ENCODE assay signal across 28 cellular contexts in genomic region chrX:153564047-153564606, GRCh38. TPM values are rescaled to one million over a fixed set of nuclear protein-coding genes. Genes with fewer than 3 reads are reported as not detected.
DNase-seq lines count a peak whose midpoint lies in the region; ATAC-seq and TF ChIP-seq lines count a peak whose summit lies in the region.
"Had no signal": no experiment of that assay in that cellular context is flagged by ENCODE, and none has a peak within 500 bp of the region (broad histone marks: within the 10 kb centered on the region; RNA-seq: fewer than 3 reads in every experiment).

No MANE protein-coding gene starts in this region.

- intact Hi-C loops in natural killer cell (cut with micrococcal nuclease), result no loop called here

- H4K91ac ChIP-seq in trophoblast cell (ENCODE audit: low read depth, low read length), result no peak overlapping the region

- no peak overlapping the region for H2BK120ac ChIP-seq in trophoblast cell (ENCODE audit: insufficient read depth, low read length, poor library complexity)

- no peak overlapping the region for H3K14ac ChIP-seq in trophoblast cell (ENCODE audit: low read length)

- H3K9me3 ChIP-seq in trophoblast cell (ENCODE audit: insufficient read depth, low read depth, low read length), result peaks cover 5% of the 10 kb centered on the region
- H3K9me3 ChIP-seq: heart left ventricle, left lung, stomach, upper lobe of left lung had no signal

- peak; percentile 51 for DNase-seq in NCI-H345 (lab: John Stamatoyannopoulos, UW)
- DNase-seq in NCI-H345 treated with DMSO at 0.1 percent for 48 hours (lab: John Stamatoyannopoulos, UW; ENCODE audit: unreplicated experiment), result no peak
- peak; percentile 8 for DNase-seq in DMS153 treated with DMSO at 0.1 percent for 48 hours (lab: John Stamatoyannopoulos, UW; ENCODE audit: unreplicated experiment)
- peak; percentile 60 for DNase-seq in SK-N-DZ (ENCODE audit: low spot score)
- DNase-seq in trophoblast cell, result peak; percentile 59 to 83
- DNase-seq in erythroblast (lab: John Stamatoyannopoulos, UW), result no peak
- DNase-seq in natural killer cell, result no peak
- DNase-seq: activated CD4-positive, CD25-positive, alpha-beta regulatory T cell treated with anti-CD3 and anti-CD28 coated beads, Interleukin-2, amount 50 U/mL, for 72 hours; activated CD8-positive, alpha-beta T cell treated with anti-CD3 and anti-CD28 coated beads for 36 hours; activated gamma-delta T cell treated with Interleukin-2 at 50 U/mL for 16 hours; activated T-cell treated with anti-CD3 and anti-CD28 coated beads for 4 hours; amygdala; CD4-positive, CD25-positive, alpha-beta regulatory T cell; DMS79; immature natural killer cell; left lung; MM.1S; naive thymus-derived CD8-positive, alpha-beta T cell; NCI-H187; NCI-H510A treated with DMSO at 0.1 percent for 48 hours; stimulated activated CD4-positive, alpha-beta T cell treated with anti-CD3 and anti-CD28 coated beads, Interleukin-12 subunit alpha, Interleukin-12 subunit beta, amount 100 ng/mL, for 4 hours; stomach had no signal

- H3K4me1 Mint-ChIP-seq in natural killer cell, result no peaks in the 10 kb centered on the region
- H3K4me1 Mint-ChIP-seq: CD4-positive, CD25-positive, alpha-beta regulatory T cell; immature natural killer cell; mesothelial cell of epicardium had no signal

- H3K18ac ChIP-seq in trophoblast cell (ENCODE audit: low read length), result no peak overlapping the region

- H2BK5ac ChIP-seq in trophoblast cell (ENCODE audit: low read depth, low read length, poor library complexity), result no peak overlapping the region

- H2AFZ ChIP-seq in trophoblast cell (ENCODE audit: insufficient read depth, low read length, poor library complexity), result no peak overlapping the region

- H3K79me1 ChIP-seq in trophoblast cell (ENCODE audit: low read length), result no peaks in the 10 kb centered on the region

- no peak for ATAC-seq in HG02852 (IDR thresholded peaks at IDR 0.05; ENCODE audit: unreplicated experiment)
- ATAC-seq in natural killer cell, result no peak
- ATAC-seq: activated CD8-positive, alpha-beta T cell treated with anti-CD3 and anti-CD28 coated beads for 36 hours; left lung; naive thymus-derived CD8-positive, alpha-beta T cell had no signal

- no peak overlapping the region for H3K9ac ChIP-seq in trophoblast cell (ENCODE audit: low read length)

- H3K4me3 Mint-ChIP-seq in natural killer cell, result no peak overlapping the region
- H3K4me3 Mint-ChIP-seq: activated CD8-positive, alpha-beta T cell treated with anti-CD3 and anti-CD28 coated beads for 36 hours; CD4-positive, CD25-positive, alpha-beta regulatory T cell; dendritic cell treated with granulocyte-macrophage colony-stimulating factor and Interleukin-4, amounts not matched to agents 40 ng/mL and 50 ng/mL, for 4 days; immature natural killer cell; mesothelial cell of epicardium; naive thymus-derived CD8-positive, alpha-beta T cell had no signal

- H3K36me3 ChIP-seq in trophoblast cell (ENCODE audit: control insufficient read depth in 1 of 2, insufficient read depth in 2 of 2, low read length in 2 of 2), result no peaks in the 10 kb centered on the region
- H3K36me3 ChIP-seq: cardiac muscle cell, heart left ventricle, left lung, stomach, upper lobe of left lung had no signal

- no peaks in the 10 kb centered on the region for H3K9me3 Mint-ChIP-seq in natural killer cell
- H3K9me3 Mint-ChIP-seq: activated CD8-positive, alpha-beta T cell treated with anti-CD3 and anti-CD28 coated beads for 36 hours; CD4-positive, CD25-positive, alpha-beta regulatory T cell; dendritic cell treated with granulocyte-macrophage colony-stimulating factor and Interleukin-4, amounts not matched to agents 40 ng/mL and 50 ng/mL, for 4 days; immature natural killer cell; naive thymus-derived CD8-positive, alpha-beta T cell had no signal

- no peaks in the 10 kb centered on the region for H3K79me2 ChIP-seq in trophoblast cell (ENCODE audit: control insufficient read depth, insufficient read depth, low read length, poor library complexity)

- H3K23ac ChIP-seq in trophoblast cell (ENCODE audit: low read length), result no peak overlapping the region

- no peak overlapping the region for H3K27ac Mint-ChIP-seq in natural killer cell
- H3K27ac Mint-ChIP-seq: activated CD8-positive, alpha-beta T cell treated with anti-CD3 and anti-CD28 coated beads for 36 hours; CD4-positive, CD25-positive, alpha-beta regulatory T cell; dendritic cell treated with granulocyte-macrophage colony-stimulating factor and Interleukin-4, amounts not matched to agents 40 ng/mL and 50 ng/mL, for 4 days; immature natural killer cell; mesothelial cell of epicardium had no signal

- H4K8ac ChIP-seq in trophoblast cell (ENCODE audit: low read depth, low read length), result no peak overlapping the region

- H3K27ac ChIP-seq in trophoblast cell (ENCODE audit: low read depth, low read length), result no peak overlapping the region
- H3K27ac ChIP-seq: cardiac muscle cell, heart left ventricle, left lung, stomach, upper lobe of left lung had no signal

- TF ChIP-seq CTCF in natural killer cell (IDR thresholded peaks at IDR 0.05), result no peak

- H3K4ac ChIP-seq in trophoblast cell (ENCODE audit: low read depth, low read length), result no peak overlapping the region

- TF ChIP-seq POLR2A in erythroblast (IDR thresholded peaks at IDR 0.05; ENCODE audit: low read length), result no peak

- no peak overlapping the region for H3K4me3 ChIP-seq in trophoblast cell (ENCODE audit: low read depth, low read length)
- H3K4me3 ChIP-seq: cardiac muscle cell, heart left ventricle, left lung, stomach, upper lobe of left lung had no signal

- no peaks in the 10 kb centered on the region for H3K36me3 Mint-ChIP-seq in natural killer cell
- H3K36me3 Mint-ChIP-seq: CD4-positive, CD25-positive, alpha-beta regulatory T cell; immature natural killer cell; mesothelial cell of epicardium; naive thymus-derived CD8-positive, alpha-beta T cell had no signal

- H4K12ac ChIP-seq in trophoblast cell (ENCODE audit: low read depth, low read length), result no peak overlapping the region

- peaks cover 0 to 1% of the 10 kb centered on the region in 2 donors for H3K27me3 Mint-ChIP-seq in natural killer cell (ENCODE audit: low read depth in 2 of 2)
- H3K27me3 Mint-ChIP-seq: activated CD8-positive, alpha-beta T cell treated with anti-CD3 and anti-CD28 coated beads for 36 hours; CD4-positive, CD25-positive, alpha-beta regulatory T cell; dendritic cell treated with granulocyte-macrophage colony-stimulating factor and Interleukin-4, amounts not matched to agents 40 ng/mL and 50 ng/mL, for 4 days; naive thymus-derived CD8-positive, alpha-beta T cell had no signal

- no peak overlapping the region for H3K4me2 ChIP-seq in trophoblast cell (ENCODE audit: low read length)

- H2AK5ac ChIP-seq in trophoblast cell (ENCODE audit: low read length), result no peak overlapping the region

- no peak overlapping the region for H2BK12ac ChIP-seq in trophoblast cell (ENCODE audit: low read length)

- no peaks in the 10 kb centered on the region for H3K27me3 ChIP-seq in trophoblast cell (ENCODE audit: insufficient read depth, low read length)
- H3K27me3 ChIP-seq: cardiac muscle cell, left lung had no signal

- WGBS in trophoblast cell (ENCODE audit: extremely low coverage, insufficient coverage, insufficient read length), result no CpG with 5 or more reads among the region's 14 CpGs

- peaks cover 0 to 2% of the 10 kb centered on the region in 2 experiments for H3K4me1 ChIP-seq in trophoblast cell (ENCODE audit: control insufficient read depth in 1 of 2, insufficient read depth in 2 of 2, low read length in 2 of 2)
- H3K4me1 ChIP-seq: heart left ventricle, left lung, stomach, upper lobe of left lung had no signal

RNA-seq across cellular contexts. Expression of gene CCNQ, which starts 34.8 kb away (rescaled TPM):
- 22.2 and 23.4 TPM in 2 replicates for polyA plus RNA-seq in SK-N-DZ (2014; cell fraction: cytosol; rRNA removed)
- polyA plus RNA-seq in SK-N-DZ (2014; cell fraction: nucleus; rRNA removed), result 21.4 and 21.8 TPM in 2 replicates
- polyA plus RNA-seq in trophoblast cell (2013), result 28.4 and 28.6 TPM in 2 replicates
- 10 to 100 TPM in 2 of 3 donors, 1 to 10 TPM in 1; 9.0 to 17.2 (median 12.5) TPM for total RNA-seq in natural killer cell

RNA-seq across cellular contexts. Expression of gene ATP2B3, which starts 46.7 kb away (rescaled TPM):
- 0.95 and 1.1 TPM in 2 replicates for polyA plus RNA-seq in SK-N-DZ (2014; cell fraction: cytosol; rRNA removed)
- 1.5 and 6.9 TPM in 2 replicates for polyA plus RNA-seq in SK-N-DZ (2014; cell fraction: nucleus; rRNA removed)
- 2.6 and 2.8 TPM in 2 replicates for polyA plus RNA-seq in trophoblast cell (2013)
- total RNA-seq in natural killer cell, result not detected
- total RNA-seq: activated CD8-positive, alpha-beta T cell treated with anti-CD3 and anti-CD28 coated beads for 36 hours; CD4-positive, CD25-positive, alpha-beta regulatory T cell; left lung; naive thymus-derived CD8-positive, alpha-beta T cell had no signal
- polyA plus RNA-seq: CD4-positive, CD25-positive, alpha-beta regulatory T cell; heart left ventricle; immature natural killer cell; naive thymus-derived CD8-positive, alpha-beta T cell had no signal

Comparison
In these comparisons a context has a peak if more than half of its experiments do, and no peak if none do; other contexts are left out.
1. DNase-seq: peak in NCI-H345 (single experiment), DMS153 treated with DMSO at 0.1 percent for 48 hours (single experiment), SK-N-DZ (single experiment) and trophoblast cell (2 of 2); none in NCI-H345 treated with DMSO at 0.1 percent for 48 hours (single experiment), erythroblast (0 of 2) and natural killer cell (single experiment).